In genomic region chr17:29663155-29663554, GRCh38 we compare ENCODE assay signal across 11 cellular contexts. TPM values are rescaled to one million over a fixed set of nuclear protein-coding genes. Genes with fewer than 3 reads are reported as not detected.
DNase-seq lines count a peak whose midpoint lies in the region; ATAC-seq and TF ChIP-seq lines count a peak whose summit lies in the region.
"Had no signal": no experiment of that assay in that cellular context is flagged by ENCODE, and none has a peak within 500 bp of the region (broad histone marks: within the 10 kb centered on the region; RNA-seq: fewer than 3 reads in every experiment).

No MANE protein-coding gene starts in this region.

- H3K56ac ChIP-seq in mesendoderm (ENCODE audit: low read length) = no peak overlapping the region

- no peak for TF ChIP-seq CTCF in HEK293 (tag by site-specific recombination; IDR thresholded peaks at IDR 0.05)

- H3K27me3 ChIP-seq in BLaER1 treated with 17β-estradiol and CSF1 and Interleukin-3, amounts not matched to agents 10 nM and 100 nM = no peaks in the 10 kb centered on the region
- no peaks in the 10 kb centered on the region for H3K27me3 ChIP-seq in mesendoderm (ENCODE audit: insufficient read depth, low read length, poor library complexity)
- H3K27me3 ChIP-seq: right lobe of liver had no signal

- H4K5ac ChIP-seq in mesendoderm (ENCODE audit: low read length) = no peak overlapping the region

- H3K4me1 ChIP-seq in BLaER1 treated with 17β-estradiol and CSF1 and Interleukin-3, amounts not matched to agents 10 nM and 100 nM = peaks cover 13 to 64% (median 41%) of the 10 kb centered on the region in 10 experiments
- H3K4me1 ChIP-seq in HEK293 (ENCODE audit: control insufficient read depth, insufficient read depth, low read length) = no peaks in the 10 kb centered on the region
- no peaks in the 10 kb centered on the region for H3K4me1 ChIP-seq in mesendoderm (ENCODE audit: control insufficient read depth, low read depth, low read length)

- H3K79me1 ChIP-seq in mesendoderm (ENCODE audit: low read length) = no peaks in the 10 kb centered on the region

- DNase-seq in dedifferentiated amniotic fluid mesenchymal stem cell (ENCODE audit: extremely low spot score) (peak; percentile 72), mesendoderm (peak; percentile 80), T1000 (lab: John Stamatoyannopoulos, UW) (no peak)
- no peak for DNase-seq in activated T-helper 2 cell treated with anti-CD3 and anti-CD28 coated beads, Interferon-gamma antibody, Interleukin-2, Interleukin-4, amounts not matched to agents 10 μg/mL and 5 μg/mL and 100 μg/mL, durations not matched to agents 14 hours and 24 hours and 36 hours (ENCODE audit: low spot score)
- DNase-seq in activated naive CD4-positive, alpha-beta T cell treated with anti-CD3 and anti-CD28 coated beads for 36 hours = no peak
- DNase-seq: DMS79; right lobe of liver; stimulated activated CD8-positive, alpha-beta memory T cell treated with anti-CD3 and anti-CD28 coated beads, Interleukin-4, amount 100 ng/mL, for 48 hours had no signal

- peak overlapping the region in 10 of 11 experiments; percentile 7 to 54 (median 24); a peak in 16 of 22 replicates for H3K27ac ChIP-seq in BLaER1 treated with 17β-estradiol and CSF1 and Interleukin-3, amounts not matched to agents 10 nM and 100 nM
- H3K27ac ChIP-seq in HEK293 (ENCODE audit: extremely low read depth, low read depth, low read length) (no peak overlapping the region), mesendoderm (ENCODE audit: low read depth, low read length) (no peak overlapping the region)
- H3K27ac ChIP-seq: right lobe of liver had no signal

- no peak overlapping the region for H4K8ac ChIP-seq in mesendoderm (ENCODE audit: low read depth, low read length)

- H3K4me3 ChIP-seq in BLaER1 treated with 17β-estradiol and CSF1 and Interleukin-3, amounts not matched to agents 10 nM and 100 nM = no peak overlapping the region
- H3K4me3 ChIP-seq in HEK293 (ENCODE audit: low read depth, low read length) (no peak overlapping the region), mesendoderm (ENCODE audit: low read length) (no peak overlapping the region)
- H3K4me3 ChIP-seq: right lobe of liver had no signal

- no peak overlapping the region for H2BK15ac ChIP-seq in mesendoderm (replicated peaks; ENCODE audit: low read depth)

- no peak for ATAC-seq in GM19023 (IDR thresholded peaks at IDR 0.05; ENCODE audit: unreplicated experiment)

- no peaks in the 10 kb centered on the region for H3K9me3 Mint-ChIP-seq in activated T-helper 2 cell treated with anti-CD3 and anti-CD28 coated beads, Interferon-gamma antibody, Interleukin-2, Interleukin-4, amounts not matched to agents 10 μg/mL and 5 μg/mL and 100 μg/mL, durations not matched to agents 14 hours and 24 hours and 36 hours
- no peaks in the 10 kb centered on the region for H3K9me3 Mint-ChIP-seq in activated naive CD4-positive, alpha-beta T cell treated with anti-CD3 and anti-CD28 coated beads for 36 hours

- H3K9me3 ChIP-seq in BLaER1 treated with 17β-estradiol and CSF1 and Interleukin-3, amounts not matched to agents 10 nM and 100 nM (replicated peaks in 1 of 11) = peaks cover 0 to 14% (median 0%) of the 10 kb centered on the region in 11 experiments; a peak in 3 of 22 replicates
- no peaks in the 10 kb centered on the region for H3K9me3 ChIP-seq in HEK293 (ENCODE audit: control insufficient read depth, insufficient read depth, low read depth, low read length)
- H3K9me3 ChIP-seq: right lobe of liver had no signal

- no peak overlapping the region for H3K27ac Mint-ChIP-seq in activated T-helper 2 cell treated with anti-CD3 and anti-CD28 coated beads, Interferon-gamma antibody, Interleukin-2, Interleukin-4, amounts not matched to agents 10 μg/mL and 5 μg/mL and 100 μg/mL, durations not matched to agents 14 hours and 24 hours and 36 hours
- H3K27ac Mint-ChIP-seq in activated naive CD4-positive, alpha-beta T cell treated with anti-CD3 and anti-CD28 coated beads for 36 hours = no peak overlapping the region

- intact Hi-C loops in activated T-helper 2 cell treated with anti-CD3 and anti-CD28 coated beads, Interferon-gamma antibody, Interleukin-2, Interleukin-4, amounts not matched to agents 10 μg/mL and 5 μg/mL and 100 μg/mL, durations not matched to agents 14 hours and 24 hours and 36 hours (cut with micrococcal nuclease) = no loop called here
- intact Hi-C loops in activated naive CD4-positive, alpha-beta T cell treated with anti-CD3 and anti-CD28 coated beads for 36 hours (cut with micrococcal nuclease) = no loop called here

- WGBS in mesendoderm (ENCODE audit: extremely low coverage, insufficient coverage, low lambda C conversion rate) = no CpG with 5 or more reads among the region's 1 CpG

- H2BK120ac ChIP-seq in mesendoderm (ENCODE audit: low read depth, low read length) = no peak overlapping the region

- POLR2A ChIA-PET in HEK293 (lab: Yijun Ruan, JAX) = interaction anchor here (0.6 kb wide), 1 partner anchor 144 kb away, joined by 6 read pairs; no protein-coding TSS in a partner anchor

- H2AK5ac ChIP-seq in mesendoderm (ENCODE audit: low read length) = no peak overlapping the region

- no peak overlapping the region for H3K4ac ChIP-seq in mesendoderm (ENCODE audit: low read depth, low read length)

- no peak overlapping the region for H2BK5ac ChIP-seq in mesendoderm (ENCODE audit: low read length)

- H3K23ac ChIP-seq in mesendoderm (ENCODE audit: low read length) = no peak overlapping the region

- CTCF ChIA-PET in HEK293 (lab: Yijun Ruan, JAX) = interaction anchor here (0.6 to 1.7 kb wide), 4 partner anchors 8 to 116 kb away, joined by 3 to 5 read pairs (median 4); no protein-coding TSS in a partner anchor
- CTCF ChIA-PET in activated naive CD4-positive, alpha-beta T cell treated with anti-CD3 and anti-CD28 coated beads for 36 hours (lab: Charles Lee) = interaction anchor here (0.7 to 1.4 kb wide), 7 partner anchors 9 to 116 kb away, joined by 3 to 6 read pairs (median 4); no protein-coding TSS in a partner anchor

- H3K36me3 Mint-ChIP-seq in activated T-helper 2 cell treated with anti-CD3 and anti-CD28 coated beads, Interferon-gamma antibody, Interleukin-2, Interleukin-4, amounts not matched to agents 10 μg/mL and 5 μg/mL and 100 μg/mL, durations not matched to agents 14 hours and 24 hours and 36 hours (ENCODE audit: low read depth) = peaks cover 65% of the 10 kb centered on the region
- H3K36me3 Mint-ChIP-seq in activated naive CD4-positive, alpha-beta T cell treated with anti-CD3 and anti-CD28 coated beads for 36 hours (ENCODE audit: low read depth) = peaks cover 30% of the 10 kb centered on the region

- H3K27me3 Mint-ChIP-seq in activated T-helper 2 cell treated with anti-CD3 and anti-CD28 coated beads, Interferon-gamma antibody, Interleukin-2, Interleukin-4, amounts not matched to agents 10 μg/mL and 5 μg/mL and 100 μg/mL, durations not matched to agents 14 hours and 24 hours and 36 hours (ENCODE audit: low read depth) = no peaks in the 10 kb centered on the region
- no peaks in the 10 kb centered on the region for H3K27me3 Mint-ChIP-seq in activated naive CD4-positive, alpha-beta T cell treated with anti-CD3 and anti-CD28 coated beads for 36 hours (ENCODE audit: low read depth)

- H3K36me3 ChIP-seq in BLaER1 treated with 17β-estradiol and CSF1 and Interleukin-3, amounts not matched to agents 10 nM and 100 nM = peaks cover 89 to 100% (median 98%) of the 10 kb centered on the region in 11 experiments
- H3K36me3 ChIP-seq in HEK293 (ENCODE audit: control insufficient read depth in 2 of 2, insufficient read depth in 1 of 2, low read length in 2 of 2) = peaks cover 15 to 23% of the 10 kb centered on the region in 2 experiments
- H3K36me3 ChIP-seq in mesendoderm (ENCODE audit: control insufficient read depth, insufficient read depth, low read length) = no peaks in the 10 kb centered on the region

- peak overlapping the region in 6 of 11 experiments; percentile 2 to 92 (median 58); a peak in 10 of 22 replicates for H3K4me2 ChIP-seq in BLaER1 treated with 17β-estradiol and CSF1 and Interleukin-3, amounts not matched to agents 10 nM and 100 nM
- no peak overlapping the region for H3K4me2 ChIP-seq in mesendoderm (ENCODE audit: low read length)

- H3K79me2 ChIP-seq in mesendoderm (ENCODE audit: control insufficient read depth, insufficient read depth, low read length) = no peaks in the 10 kb centered on the region

- peaks cover 0 to 13% (median 0%) of the 10 kb centered on the region in 11 experiments; a peak in 3 of 22 replicates for H4K20me1 ChIP-seq in BLaER1 treated with 17β-estradiol and CSF1 and Interleukin-3, amounts not matched to agents 10 nM and 100 nM

- peak overlapping the region; percentile 87 for H3K18ac ChIP-seq in mesendoderm (ENCODE audit: low read length)

- no peak overlapping the region for H3K9ac ChIP-seq in BLaER1 treated with 17β-estradiol and CSF1 and Interleukin-3, amounts not matched to agents 10 nM and 100 nM
- no peak overlapping the region for H3K9ac ChIP-seq in mesendoderm (ENCODE audit: low read length)

- H3K4me3 Mint-ChIP-seq in activated T-helper 2 cell treated with anti-CD3 and anti-CD28 coated beads, Interferon-gamma antibody, Interleukin-2, Interleukin-4, amounts not matched to agents 10 μg/mL and 5 μg/mL and 100 μg/mL, durations not matched to agents 14 hours and 24 hours and 36 hours (ENCODE audit: low read depth) = no peak overlapping the region
- no peak overlapping the region for H3K4me3 Mint-ChIP-seq in activated naive CD4-positive, alpha-beta T cell treated with anti-CD3 and anti-CD28 coated beads for 36 hours

- H3K4me1 Mint-ChIP-seq in activated T-helper 2 cell treated with anti-CD3 and anti-CD28 coated beads, Interferon-gamma antibody, Interleukin-2, Interleukin-4, amounts not matched to agents 10 μg/mL and 5 μg/mL and 100 μg/mL, durations not matched to agents 14 hours and 24 hours and 36 hours (ENCODE audit: low read depth) = peaks cover 36% of the 10 kb centered on the region
- H3K4me1 Mint-ChIP-seq in activated naive CD4-positive, alpha-beta T cell treated with anti-CD3 and anti-CD28 coated beads for 36 hours (ENCODE audit: low read depth) = peaks cover 61% of the 10 kb centered on the region

RNA-seq across cellular contexts. Expression of gene CORO6, which starts 40.4 kb away (rescaled TPM):
- 0.62 TPM for polyA plus RNA-seq in mesendoderm (2013, experiment 1 of 2)
- 0.60 TPM for polyA plus RNA-seq in mesendoderm (2013, experiment 2 of 2)
- total RNA-seq in activated T-helper 2 cell treated with anti-CD3 and anti-CD28 coated beads, Interferon-gamma antibody, Interleukin-2, Interleukin-4, amounts not matched to agents 10 μg/mL and 5 μg/mL and 100 μg/mL, durations not matched to agents 14 hours and 24 hours and 36 hours = 3.1 and 3.8 TPM in 2 replicates
- 10 to 100 TPM; 24.8 to 27.3 TPM for total RNA-seq in activated naive CD4-positive, alpha-beta T cell treated with anti-CD3 and anti-CD28 coated beads for 36 hours

Comparison
In these comparisons a context has a peak if more than half of its experiments do, and no peak if none do; other contexts are left out.
1. H3K27ac ChIP-seq: peak in BLaER1 treated with 17β-estradiol and CSF1 and Interleukin-3, amounts not matched to agents 10 nM and 100 nM (10 of 11); none in HEK293 (single experiment) and mesendoderm (single experiment).
2. DNase-seq: peak in dedifferentiated amniotic fluid mesenchymal stem cell (single experiment) and mesendoderm (single experiment); none in activated T-helper 2 cell treated with anti-CD3 and anti-CD28 coated beads, Interferon-gamma antibody, Interleukin-2, Interleukin-4, amounts not matched to agents 10 μg/mL and 5 μg/mL and 100 μg/mL, durations not matched to agents 14 hours and 24 hours and 36 hours (single experiment), activated naive CD4-positive, alpha-beta T cell treated with anti-CD3 and anti-CD28 coated beads for 36 hours (single experiment) and T1000 (single experiment).